Comparison of ENCODE assay signal across 17 cellular contexts in genomic region chr6:6824381-6824780, GRCh38.
"Had no signal": no experiment of that assay in that cellular context is flagged by ENCODE, and none has a peak within 500 bp of the region (broad histone marks: within the 10 kb centered on the region; RNA-seq: fewer than 3 reads in every experiment).

No MANE protein-coding gene starts in this region.

- H3K27me3 ChIP-seq: body of pancreas, heart right ventricle, neutrophil, pancreas, thyroid gland had no signal

- H3K27ac ChIP-seq: body of pancreas, neutrophil, thyroid gland had no signal

- H3K36me3 ChIP-seq: heart right ventricle, neutrophil, pancreas, thyroid gland had no signal

- ATAC-seq: activated CD8-positive, alpha-beta T cell treated with anti-CD3 and anti-CD28 coated beads for 36 hours; body of pancreas; naive thymus-derived CD8-positive, alpha-beta T cell; T-cell had no signal

- DNase-seq: activated B cell treated with CpG ODN at 0.5 μM for 24 hours; activated CD4-positive, alpha-beta T cell treated with anti-CD3 and anti-CD28 coated beads for 48 hours; activated CD8-positive, alpha-beta T cell treated with anti-CD3 and anti-CD28 coated beads for 36 hours; activated naive CD4-positive, alpha-beta T cell treated with Interleukin-2 at 50 U/mL for 16 hours; activated T-cell treated with anti-CD3 and anti-CD28 coated beads, Interleukin-2, amount 50 U/mL, for 1 hour; body of pancreas; heart right ventricle; naive thymus-derived CD8-positive, alpha-beta T cell; pancreas; stimulated activated CD4-positive, alpha-beta T cell treated with anti-CD3 and anti-CD28 coated beads, Interleukin-12 subunit alpha, Interleukin-12 subunit beta, amount 100 ng/mL, for 4 hours; stimulated activated CD4-positive, alpha-beta T cell treated with anti-CD3 and anti-CD28 coated beads, Interleukin-1b, Interleukin-23, amount 100 ng/mL, for 48 hours; stimulated activated CD8-positive, alpha-beta memory T cell treated with anti-CD3 and anti-CD28 coated beads, Interleukin-4, amount 100 ng/mL, for 48 hours; stimulated activated naive CD4-positive, alpha-beta T cell; T-cell; T-helper 9 cell; thyroid gland had no signal

- H3K4me1 ChIP-seq: body of pancreas, pancreas had no signal

- H3K4me3 ChIP-seq: body of pancreas, heart right ventricle, pancreas, thyroid gland had no signal

- FAIRE-seq: pancreas had no signal

- H3K9me3 ChIP-seq: body of pancreas, heart right ventricle, neutrophil, pancreas, thyroid gland had no signal
